Comparison of ENCODE assay signal across 12 cellular contexts in genomic region chr1:27816921-27817630, GRCh38. TPM values are rescaled to one million over a fixed set of nuclear protein-coding genes. Genes with fewer than 3 reads are reported as not detected.
DNase-seq lines count a peak whose midpoint lies in the region; ATAC-seq and TF ChIP-seq lines count a peak whose summit lies in the region.
"Had no signal": no experiment of that assay in that cellular context is flagged by ENCODE, and none has a peak within 500 bp of the region (broad histone marks: within the 10 kb centered on the region; RNA-seq: fewer than 3 reads in every experiment).

No MANE protein-coding gene starts in this region.

- no peaks in the 10 kb centered on the region for H3K4me1 ChIP-seq in left lung
- peaks cover 1 to 15% (median 15%) of the 10 kb centered on the region in 5 donors for H3K4me1 ChIP-seq in subcutaneous abdominal adipose tissue (ENCODE audit: control insufficient read depth in 5 of 5, insufficient read depth in 5 of 5, low read length in 5 of 5)

- H3K36me3 ChIP-seq in left lung = peaks cover 5 to 97% of the 10 kb centered on the region in 2 donors
- peaks cover 29 to 73% (median 49%) of the 10 kb centered on the region in 5 donors for H3K36me3 ChIP-seq in subcutaneous abdominal adipose tissue (ENCODE audit: control insufficient read depth in 5 of 5, insufficient read depth in 5 of 5, low read length in 5 of 5)

- TF ChIP-seq CTCF in chondrocyte (IDR thresholded peaks at IDR 0.05) (no peak), left lung (IDR thresholded peaks at IDR 0.05) (no peak)

- H3K4me3 ChIP-seq in left lung (no peak overlapping the region), subcutaneous abdominal adipose tissue (ENCODE audit: low read depth in 1 of 5, low read length in 5 of 5) (no peak overlapping the region)

- H3K4me1 Mint-ChIP-seq in chondrocyte (ENCODE audit: low read depth) = peaks cover 14% of the 10 kb centered on the region
- H3K4me1 Mint-ChIP-seq: activated B cell treated with CpG ODN at 0.5 μM for 24 hours had no signal

- intact Hi-C loops in left lung (cut with DNase I) = no loop called here

- no peaks in the 10 kb centered on the region for H3K27me3 Mint-ChIP-seq in chondrocyte (ENCODE audit: low read depth)
- H3K27me3 Mint-ChIP-seq: activated B cell treated with CpG ODN at 0.5 μM for 24 hours had no signal

- H3K4me3 Mint-ChIP-seq in chondrocyte (ENCODE audit: unreplicated experiment) = peak overlapping the region; percentile 28
- H3K4me3 Mint-ChIP-seq: activated B cell treated with CpG ODN at 0.5 μM for 24 hours; activated naive CD4-positive, alpha-beta T cell treated with anti-CD3 and anti-CD28 coated beads for 36 hours had no signal

- no peaks in the 10 kb centered on the region for H3K9me3 ChIP-seq in left lung
- no peaks in the 10 kb centered on the region for H3K9me3 ChIP-seq in subcutaneous abdominal adipose tissue (ENCODE audit: control insufficient read depth in 5 of 5, low read length in 5 of 5)

- H3K27me3 ChIP-seq in left lung (no peaks in the 10 kb centered on the region), subcutaneous abdominal adipose tissue (ENCODE audit: control insufficient read depth in 5 of 5, insufficient read depth in 4 of 5, low read length in 5 of 5) (no peaks in the 10 kb centered on the region)

- H3K27ac ChIP-seq in left lung (peak overlapping the region in 1 of 2 donors; percentile 41), subcutaneous abdominal adipose tissue (ENCODE audit: low read depth, low read length) (peak overlapping the region; percentile 70)
- H3K27ac ChIP-seq: epithelial cell of prostate had no signal

- ATAC-seq in left lung = peak; percentile 52
- no peak for ATAC-seq in GM21786 (IDR thresholded peaks at IDR 0.05; ENCODE audit: unreplicated experiment)

- H3K36me3 Mint-ChIP-seq in chondrocyte (ENCODE audit: low read depth) = peaks cover 25% of the 10 kb centered on the region

- H3K9ac ChIP-seq in subcutaneous abdominal adipose tissue (ENCODE audit: low read length in 5 of 5) = peak overlapping the region in 1 of 5 donors; percentile 61

- H3K27ac Mint-ChIP-seq in chondrocyte (ENCODE audit: unreplicated experiment) = peak overlapping the region; percentile 93
- H3K27ac Mint-ChIP-seq: activated B cell treated with CpG ODN at 0.5 μM for 24 hours; activated naive CD4-positive, alpha-beta T cell treated with anti-CD3 and anti-CD28 coated beads for 36 hours had no signal

- DNase-seq in H4 (ENCODE audit: low spot score) (peak; percentile 32), chondrocyte (ENCODE audit: low spot score) (no peak), left lung (no peak), hypothalamus (lab: John Stamatoyannopoulos, UW) (no peak), NOMO-1 (lab: John Stamatoyannopoulos, UW; ENCODE audit: unreplicated experiment in 2 of 2) (no peak), epidermal melanocyte (ENCODE audit: insufficient read length, low spot score) (no peak)
- DNase-seq: activated B cell treated with CpG ODN at 0.5 μM for 24 hours; activated naive CD4-positive, alpha-beta T cell treated with anti-CD3 and anti-CD28 coated beads for 36 hours; stimulated activated CD4-positive, alpha-beta T cell treated with anti-CD3 and anti-CD28 coated beads, Interleukin-4, amount 100 ng/mL, for 24 hours had no signal

- H3K9me3 Mint-ChIP-seq in chondrocyte (ENCODE audit: low read depth) = no peaks in the 10 kb centered on the region
- H3K9me3 Mint-ChIP-seq: activated B cell treated with CpG ODN at 0.5 μM for 24 hours; activated naive CD4-positive, alpha-beta T cell treated with anti-CD3 and anti-CD28 coated beads for 36 hours had no signal

RNA-seq across cellular contexts. Expression of gene PPP1R8, which starts 13.5 kb away (rescaled TPM):
- total RNA-seq in H4 (2014; rRNA removed; shearing (Covaris generic)) = 32.8 and 45.9 TPM in 2 replicates
- total RNA-seq in chondrocyte (39.7 to 42.9 TPM (median 41.7 TPM) in 3 replicates), left lung (10 to 100 TPM; 31.1 to 34.4 TPM)

RNA-seq across cellular contexts. Expression of gene STX12, which starts 44.1 kb away (rescaled TPM):
- total RNA-seq in H4 (2014; rRNA removed; shearing (Covaris generic)) = 19.2 and 24.3 TPM in 2 replicates
- total RNA-seq in chondrocyte (48.1 to 49.6 TPM (median 48.3 TPM) in 3 replicates), left lung (10 to 100 TPM; 79.3 TPM)

RNA-seq across cellular contexts. Expression of gene THEMIS2, which starts 55.3 kb away (rescaled TPM):
- 0.75 and 2.6 TPM in 2 replicates for total RNA-seq in H4 (2014; rRNA removed; shearing (Covaris generic))
- 1.2 to 3.9 TPM (median 1.6 TPM) in 3 replicates for total RNA-seq in chondrocyte
- total RNA-seq in left lung = 100 to 1,000 TPM in 1 of 2 donors, 10 to 100 TPM in 1; 33.7 to 110 TPM
